In genomic region chr13:99258210-99258860, GRCh38 we compare ENCODE assay signal across 8 cellular contexts. TPM values are rescaled to one million over a fixed set of nuclear protein-coding genes. Genes with fewer than 3 reads are reported as not detected.
DNase-seq lines count a peak whose midpoint lies in the region; ATAC-seq and TF ChIP-seq lines count a peak whose summit lies in the region.

TSS of gene GPR18 (minus strand) at chr13:99258379. CDS start at chr13:99255872, 2,507 bp downstream.

- intact Hi-C loops in left colon (cut with DNase I, micrococcal nuclease) (no loop called here), breast epithelium (cut with DNase I; ENCODE audit: low total_unique reads) (no loop called here)

- TF ChIP-seq POLR2A in suprapubic skin (IDR thresholded peaks at IDR 0.05): no peak
- TF ChIP-seq POLR2A in breast epithelium (IDR thresholded peaks at IDR 0.05): no peak

- no peak for TF ChIP-seq EP300 in suprapubic skin (IDR thresholded peaks at IDR 0.05)

- peak; percentile 36 for DNase-seq in COLO829 (ENCODE audit: low spot score)
- peak; percentile 56 for DNase-seq in GM20000 (ENCODE audit: low spot score)
- DNase-seq in activated naive CD4-positive, alpha-beta T cell treated with anti-CD3 and anti-CD28 coated beads, Interleukin-2, amount 50 U/mL, for 16 hours: peak; percentile 36
- DNase-seq in left colon: no peak
- DNase-seq in suprapubic skin (ENCODE audit: low spot score in 2 of 2): no peak
- DNase-seq in breast epithelium (ENCODE audit: low spot score in 2 of 2): no peak
- DNase-seq in NCI-H2107 (lab: John Stamatoyannopoulos, UW): no peak

- H3K4me3 ChIP-seq in suprapubic skin (no peak within 1 kb of the TSS), breast epithelium (no peak within 1 kb of the TSS)

- H3K27ac ChIP-seq in suprapubic skin (no peak within 1 kb of the TSS), breast epithelium (peak within 1 kb of the TSS in 1 of 2 donors; percentile 13)

- H3K4me1 ChIP-seq in suprapubic skin (peaks cover 2% of the 10 kb centered on the region), breast epithelium (no peaks in the 10 kb centered on the region)

- ATAC-seq in HG03457 (IDR thresholded peaks at IDR 0.05; ENCODE audit: unreplicated experiment) (peak; percentile 70), left colon (no peak)

- H3K9me3 ChIP-seq in suprapubic skin (no peaks in the 10 kb centered on the region), breast epithelium (no peaks in the 10 kb centered on the region)

- H3K27me3 ChIP-seq in suprapubic skin (no peaks in the 10 kb centered on the region), breast epithelium (no peaks in the 10 kb centered on the region)

- peaks cover 16% of the 10 kb centered on the region for H3K36me3 ChIP-seq in suprapubic skin
- H3K36me3 ChIP-seq in breast epithelium: no peaks in the 10 kb centered on the region

- no peak for TF ChIP-seq CTCF in GM20000 (IDR thresholded peaks at IDR 0.05; ENCODE audit: extremely low read depth, missing control alignments)
- TF ChIP-seq CTCF in suprapubic skin (IDR thresholded peaks at IDR 0.05): no peak
- no peak for TF ChIP-seq CTCF in breast epithelium (IDR thresholded peaks at IDR 0.05)

- WGBS in suprapubic skin: 68% methylated on average over 4 of the region's 4 CpGs

RNA-seq across cellular contexts. Expression of gene GPR18, which starts in this region (rescaled TPM):
- under 1 TPM in 1 of 2 donors, not detected in 1; 0.59 TPM for total RNA-seq in left colon
- total RNA-seq in suprapubic skin: not detected
- under 1 TPM in 1 of 3 donors, not detected in 2; 0.32 TPM for total RNA-seq in breast epithelium

Comparison
In these comparisons a context has a peak if more than half of its experiments do, and no peak if none do; other contexts are left out.
1. DNase-seq: peak in COLO829 (single experiment), GM20000 (single experiment) and activated naive CD4-positive, alpha-beta T cell treated with anti-CD3 and anti-CD28 coated beads, Interleukin-2, amount 50 U/mL, for 16 hours (single experiment); none in left colon (0 of 2), suprapubic skin (0 of 2), breast epithelium (0 of 2) and NCI-H2107 (single experiment).